In the genomic region with DNA sequence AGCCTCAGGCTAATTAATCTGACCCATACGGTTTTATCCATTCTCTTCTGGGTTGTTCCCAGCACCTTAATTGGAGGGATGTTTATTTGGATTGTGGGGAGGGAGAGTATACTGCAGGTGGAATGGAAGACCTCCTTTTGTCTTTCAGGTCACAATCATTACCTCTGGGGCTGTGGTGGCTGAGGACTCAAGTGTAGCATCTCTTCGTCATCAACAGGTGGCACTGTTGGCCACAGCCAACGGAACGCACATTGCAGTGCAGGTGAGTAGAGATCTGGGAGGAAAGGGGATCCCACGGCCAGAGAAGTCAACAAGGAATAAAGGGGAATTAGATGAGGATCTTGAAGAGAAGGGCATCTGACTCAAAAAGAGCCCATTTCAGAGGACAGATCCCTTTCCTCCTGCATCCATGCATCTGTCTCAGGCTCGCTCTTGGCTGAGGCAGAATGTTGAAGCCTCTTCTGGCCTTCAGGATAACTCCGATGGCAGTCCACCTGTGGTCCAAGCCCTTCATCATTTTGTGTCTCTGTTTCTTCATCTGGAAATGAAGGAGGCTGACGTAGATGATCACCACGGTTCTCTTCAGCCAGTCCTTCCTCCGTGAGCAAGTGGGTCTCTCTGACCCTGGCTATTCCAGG, we compare ENCODE assay signal across 1 cellular context.
TF ChIP-seq lines count a peak whose summit lies in the region.

No MANE protein-coding gene starts in this region.

TF ChIP-seq in HepG2, 621 proteins besides CTCF, POLR2A, EP300 and RAD21 (continued from another document):
- TF ChIP-seq ARID5B (CRISPR knock-in tag; IDR thresholded peaks at IDR 0.05) (0 out of 2 replicates have a peak, but pooled peaks have one; percentile 20), KDM2A (CRISPR knock-in tag; IDR thresholded peaks at IDR 0.05; ENCODE audit: borderline replicate concordance, low read depth) (peak; percentile 66; the same call in 1 of the 2 replicates), TARDBP (CRISPR knock-in tag; IDR thresholded peaks at IDR 0.05) (no peak), KDM4B (CRISPR knock-in tag; IDR thresholded peaks at IDR 0.05) (no peak), YY1 (IDR thresholded peaks at IDR 0.05; ENCODE audit: insufficient read depth, insufficient replicate concordance, low read depth, low read length) (no peak), MIER2 (CRISPR knock-in tag; IDR thresholded peaks at IDR 0.05) (peak; percentile 63; the same call in 1 of the 2 replicates), ZFYVE20 (CRISPR knock-in tag; IDR thresholded peaks at IDR 0.05; ENCODE audit: borderline replicate concordance, low read depth) (no peak), SAP130 (CRISPR knock-in tag; IDR thresholded peaks at IDR 0.05; ENCODE audit: low read depth) (peak; percentile 52; the same call in 1 of the 2 replicates), STAG1 (CRISPR knock-in tag; IDR thresholded peaks at IDR 0.05) (peak; percentile 91), NR1H2 (CRISPR knock-in tag; IDR thresholded peaks at IDR 0.05; ENCODE audit: borderline replicate concordance, low read depth) (no peak), NFKBIZ (CRISPR knock-in tag; IDR thresholded peaks at IDR 0.05) (0 out of 2 replicates have a peak, but pooled peaks have one; percentile 27), FOXK2 (IDR thresholded peaks at IDR 0.05) (no peak), ZBTB8A (CRISPR knock-in tag; IDR thresholded peaks at IDR 0.05; ENCODE audit: borderline replicate concordance, low read depth) (no peak), MATR3 (CRISPR knock-in tag; IDR thresholded peaks at IDR 0.05) (no peak), ZBTB38 (CRISPR knock-in tag; IDR thresholded peaks at IDR 0.05) (0 out of 2 replicates have a peak, but pooled peaks have one; percentile 29), NR2F1 (CRISPR knock-in tag; IDR thresholded peaks at IDR 0.05) (no peak)
- TF ChIP-seq, protein P1, sequence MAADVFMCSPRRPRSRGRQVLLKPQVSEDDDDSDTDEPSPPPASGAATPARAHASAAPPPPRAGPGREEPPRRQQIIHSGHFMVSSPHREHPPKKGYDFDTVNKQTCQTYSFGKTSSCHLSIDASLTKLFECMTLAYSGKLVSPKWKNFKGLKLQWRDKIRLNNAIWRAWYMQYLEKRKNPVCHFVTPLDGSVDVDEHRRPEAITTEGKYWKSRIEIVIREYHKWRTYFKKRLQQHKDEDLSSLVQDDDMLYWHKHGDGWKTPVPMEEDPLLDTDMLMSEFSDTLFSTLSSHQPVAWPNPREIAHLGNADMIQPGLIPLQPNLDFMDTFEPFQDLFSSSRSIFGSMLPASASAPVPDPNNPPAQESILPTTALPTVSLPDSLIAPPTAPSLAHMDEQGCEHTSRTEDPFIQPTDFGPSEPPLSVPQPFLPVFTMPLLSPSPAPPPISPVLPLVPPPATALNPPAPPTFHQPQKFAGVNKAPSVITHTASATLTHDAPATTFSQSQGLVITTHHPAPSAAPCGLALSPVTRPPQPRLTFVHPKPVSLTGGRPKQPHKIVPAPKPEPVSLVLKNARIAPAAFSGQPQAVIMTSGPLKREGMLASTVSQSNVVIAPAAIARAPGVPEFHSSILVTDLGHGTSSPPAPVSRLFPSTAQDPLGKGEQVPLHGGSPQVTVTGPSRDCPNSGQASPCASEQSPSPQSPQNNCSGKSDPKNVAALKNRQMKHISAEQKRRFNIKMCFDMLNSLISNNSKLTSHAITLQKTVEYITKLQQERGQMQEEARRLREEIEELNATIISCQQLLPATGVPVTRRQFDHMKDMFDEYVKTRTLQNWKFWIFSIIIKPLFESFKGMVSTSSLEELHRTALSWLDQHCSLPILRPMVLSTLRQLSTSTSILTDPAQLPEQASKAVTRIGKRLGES (CRISPR knock-in tag; IDR thresholded peaks at IDR 0.05; ENCODE audit: borderline replicate concordance), result no peak
- TF ChIP-seq, protein P2, sequence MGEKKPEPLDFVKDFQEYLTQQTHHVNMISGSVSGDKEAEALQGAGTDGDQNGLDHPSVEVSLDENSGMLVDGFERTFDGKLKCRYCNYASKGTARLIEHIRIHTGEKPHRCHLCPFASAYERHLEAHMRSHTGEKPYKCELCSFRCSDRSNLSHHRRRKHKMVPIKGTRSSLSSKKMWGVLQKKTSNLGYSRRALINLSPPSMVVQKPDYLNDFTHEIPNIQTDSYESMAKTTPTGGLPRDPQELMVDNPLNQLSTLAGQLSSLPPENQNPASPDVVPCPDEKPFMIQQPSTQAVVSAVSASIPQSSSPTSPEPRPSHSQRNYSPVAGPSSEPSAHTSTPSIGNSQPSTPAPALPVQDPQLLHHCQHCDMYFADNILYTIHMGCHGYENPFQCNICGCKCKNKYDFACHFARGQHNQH (CRISPR knock-in tag; IDR thresholded peaks at IDR 0.05), result peak; percentile 58; the same call in 1 of the 2 replicates
TF ChIP-seq in HepG2: peak in this region for 43.
